9 cellular contexts compared by ENCODE assay signal in the genomic region with DNA sequence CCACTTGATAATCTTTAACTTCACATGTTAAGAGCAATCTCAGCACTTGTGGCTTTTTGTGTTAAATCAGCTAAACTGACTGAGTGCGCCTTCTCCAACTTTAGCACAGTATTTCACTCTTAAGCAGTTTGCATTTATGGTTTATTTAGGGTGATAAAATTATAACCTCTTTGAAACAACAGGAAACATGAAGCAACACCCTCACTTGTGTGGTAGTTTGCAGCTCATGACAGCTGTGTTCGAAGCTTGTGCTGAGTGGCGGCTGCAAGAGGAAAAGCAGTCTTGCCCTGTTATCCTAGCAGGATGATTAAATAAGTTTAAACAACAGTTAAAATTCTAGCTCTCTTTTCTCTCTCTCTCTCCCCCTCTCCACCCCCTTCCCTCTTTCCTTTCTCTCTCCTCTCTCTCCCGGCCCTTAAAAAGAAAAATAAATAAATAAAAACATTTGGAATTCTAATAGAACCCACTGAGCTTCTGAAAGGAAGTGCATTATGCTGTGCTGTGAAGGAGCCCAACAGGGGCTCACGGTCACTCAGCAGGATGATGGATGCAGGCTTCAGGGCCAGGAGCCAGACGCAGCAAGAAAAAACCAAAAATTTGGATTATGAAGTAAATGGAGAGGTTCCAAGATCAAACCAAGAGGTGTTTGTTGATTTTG. TPM values are rescaled to one million over a fixed set of nuclear protein-coding genes. Genes with fewer than 3 reads are reported as not detected.
DNase-seq lines count a peak whose midpoint lies in the region; ATAC-seq lines count a peak whose summit lies in the region.
"Had no signal": no experiment of that assay in that cellular context is flagged by ENCODE, and none has a peak within 500 bp of the region (broad histone marks: within the 10 kb centered on the region; RNA-seq: fewer than 3 reads in every experiment).

No MANE protein-coding gene starts in this region.

- peaks cover 18% of the 10 kb centered on the region for H3K36me3 Mint-ChIP-seq in activated T-cell treated with anti-CD3 and anti-CD28 coated beads, Interleukin-2, amount 50 U/mL, for 4 hours (ENCODE audit: insufficient read depth)
- peaks cover 58% of the 10 kb centered on the region for H3K36me3 Mint-ChIP-seq in T-helper 2 cell treated with Interferon-gamma antibody and Interleukin-4, amounts not matched to agents 5 μg/mL and 100 μg/mL, for 36 hours (ENCODE audit: low read depth)

- peak overlapping the region; percentile 90 for H3K27ac Mint-ChIP-seq in T-helper 2 cell treated with Interferon-gamma antibody and Interleukin-4, amounts not matched to agents 5 μg/mL and 100 μg/mL, for 36 hours
- H3K27ac Mint-ChIP-seq in stimulated activated naive CD8-positive, alpha-beta T cell treated with anti-CD3 and anti-CD28 coated beads, Interleukin-15, amount 100 ng/mL, for 72 hours, result peak overlapping the region in 1 of 2 donors; percentile 64

- ATAC-seq in activated T-cell treated with anti-CD3 and anti-CD28 coated beads, Interleukin-2, amount 50 U/mL, for 4 hours, result no peak
- no peak for ATAC-seq in stimulated activated naive CD8-positive, alpha-beta T cell treated with anti-CD3 and anti-CD28 coated beads, Interleukin-15, amount 100 ng/mL, for 72 hours
- no peak for ATAC-seq in GM21576 (IDR thresholded peaks at IDR 0.05; ENCODE audit: unreplicated experiment)
- no peak for ATAC-seq in GM18519 (IDR thresholded peaks at IDR 0.05; ENCODE audit: low FRiP score, unreplicated experiment)

- peaks cover 78% of the 10 kb centered on the region for H3K4me1 Mint-ChIP-seq in activated T-cell treated with anti-CD3 and anti-CD28 coated beads, Interleukin-2, amount 50 U/mL, for 4 hours (ENCODE audit: low read depth)
- peaks cover 62% of the 10 kb centered on the region for H3K4me1 Mint-ChIP-seq in T-helper 2 cell treated with Interferon-gamma antibody and Interleukin-4, amounts not matched to agents 5 μg/mL and 100 μg/mL, for 36 hours (ENCODE audit: low read depth)
- H3K4me1 Mint-ChIP-seq in stimulated activated naive CD8-positive, alpha-beta T cell treated with anti-CD3 and anti-CD28 coated beads, Interleukin-15, amount 100 ng/mL, for 72 hours, result peaks cover 71% of the 10 kb centered on the region

- H3K27me3 Mint-ChIP-seq in activated T-cell treated with anti-CD3 and anti-CD28 coated beads, Interleukin-2, amount 50 U/mL, for 4 hours (ENCODE audit: low read depth), result no peaks in the 10 kb centered on the region
- H3K27me3 Mint-ChIP-seq in T-helper 2 cell treated with Interferon-gamma antibody and Interleukin-4, amounts not matched to agents 5 μg/mL and 100 μg/mL, for 36 hours (ENCODE audit: low read depth), result no peaks in the 10 kb centered on the region
- no peaks in the 10 kb centered on the region for H3K27me3 Mint-ChIP-seq in stimulated activated naive CD8-positive, alpha-beta T cell treated with anti-CD3 and anti-CD28 coated beads, Interleukin-15, amount 100 ng/mL, for 72 hours

- DNase-seq in activated T-cell treated with anti-CD3 and anti-CD28 coated beads, Interleukin-2, amount 50 U/mL, for 4 hours, result no peak
- DNase-seq in activated T-cell treated with anti-CD3 and anti-CD28 coated beads for 4 hours (no peak), fibroblast of peridontal ligament (ENCODE audit: extremely low read depth) (peak; percentile 42), pons (ENCODE audit: low spot score) (no peak)
- no peak for DNase-seq in T-helper 2 cell treated with Interferon-gamma antibody and Interleukin-4, amounts not matched to agents 5 μg/mL and 100 μg/mL, for 36 hours (ENCODE audit: low spot score)
- DNase-seq in stimulated activated naive CD8-positive, alpha-beta T cell treated with anti-CD3 and anti-CD28 coated beads, Interleukin-15, amount 100 ng/mL, for 72 hours, result no peak
- DNase-seq: NCI-H82 had no signal

- no peaks in the 10 kb centered on the region for H3K9me3 Mint-ChIP-seq in activated T-cell treated with anti-CD3 and anti-CD28 coated beads, Interleukin-2, amount 50 U/mL, for 4 hours
- H3K9me3 Mint-ChIP-seq in T-helper 2 cell treated with Interferon-gamma antibody and Interleukin-4, amounts not matched to agents 5 μg/mL and 100 μg/mL, for 36 hours, result no peaks in the 10 kb centered on the region
- H3K9me3 Mint-ChIP-seq in stimulated activated naive CD8-positive, alpha-beta T cell treated with anti-CD3 and anti-CD28 coated beads, Interleukin-15, amount 100 ng/mL, for 72 hours, result no peaks in the 10 kb centered on the region

- peak overlapping the region; percentile 27 for H3K4me3 Mint-ChIP-seq in activated T-cell treated with anti-CD3 and anti-CD28 coated beads, Interleukin-2, amount 50 U/mL, for 4 hours
- peak overlapping the region; percentile 57 for H3K4me3 Mint-ChIP-seq in T-helper 2 cell treated with Interferon-gamma antibody and Interleukin-4, amounts not matched to agents 5 μg/mL and 100 μg/mL, for 36 hours
- H3K4me3 Mint-ChIP-seq in stimulated activated naive CD8-positive, alpha-beta T cell treated with anti-CD3 and anti-CD28 coated beads, Interleukin-15, amount 100 ng/mL, for 72 hours, result peak overlapping the region; percentile 3 to 53

RNA-seq across cellular contexts. Expression of a gene that starts 25.2 kb away (rescaled TPM):
- total RNA-seq in activated T-cell treated with anti-CD3 and anti-CD28 coated beads, Interleukin-2, amount 50 U/mL, for 4 hours, result 100 to 1,000 TPM in 1 of 3 donors, 10 to 100 TPM in 2; 83.0 to 105 (median 97.2) TPM

RNA-seq across cellular contexts. Expression of a gene that starts 49.6 kb away (rescaled TPM):
- total RNA-seq in activated T-cell treated with anti-CD3 and anti-CD28 coated beads, Interleukin-2, amount 50 U/mL, for 4 hours, result 10 to 100 TPM; 71.3 to 79.4 (median 71.4) TPM

RNA-seq across cellular contexts. Expression of a gene that starts 57.9 kb away (rescaled TPM):
- total RNA-seq in activated T-cell treated with anti-CD3 and anti-CD28 coated beads, Interleukin-2, amount 50 U/mL, for 4 hours, result 100 to 1,000 TPM; 224 to 239 (median 224) TPM
